ENCODE assay signal across 3 cellular contexts in the genomic region with DNA sequence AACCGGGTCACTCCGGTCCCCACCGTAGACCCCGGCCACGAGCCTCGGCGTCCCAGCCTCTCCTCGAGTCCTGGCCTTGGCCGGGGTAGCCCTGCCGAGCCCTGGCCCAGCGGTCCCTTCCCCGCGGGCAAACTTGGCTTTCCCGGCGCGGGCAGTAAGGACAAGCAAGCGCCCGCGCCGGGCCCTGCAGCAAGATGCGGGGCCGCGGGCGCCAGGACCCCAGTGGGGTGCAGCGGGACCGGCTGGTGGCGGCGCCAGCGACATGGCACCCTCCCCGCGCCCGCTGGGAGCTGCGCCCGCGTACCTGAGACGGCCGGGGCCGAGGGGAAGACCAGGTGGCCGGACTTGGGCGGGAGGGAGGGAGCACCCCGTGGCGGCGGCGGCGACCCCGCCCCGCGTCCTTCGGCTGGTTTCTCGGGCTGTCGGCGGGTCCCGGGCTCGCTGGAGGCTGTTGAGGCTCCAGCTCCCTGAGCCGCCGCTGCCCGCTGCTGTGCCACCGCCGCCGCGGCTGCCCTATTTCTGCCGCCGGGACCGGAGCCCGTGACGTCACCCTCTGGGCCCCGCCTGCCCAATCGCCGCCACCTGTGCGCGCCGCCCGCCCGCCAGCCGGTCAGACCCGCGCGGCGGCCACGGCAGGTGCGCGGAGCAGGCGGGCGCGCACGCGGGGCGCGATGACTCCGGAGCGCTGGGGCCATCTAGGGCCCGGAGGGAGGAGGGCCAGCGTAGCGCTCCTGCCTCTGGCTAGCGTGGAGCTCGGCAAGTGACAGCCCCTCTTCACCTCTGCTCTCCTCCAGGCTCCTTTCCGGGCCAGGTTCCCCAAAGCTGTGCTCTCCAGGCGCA.
TF ChIP-seq lines count a peak whose summit lies in the region.

TSS of gene FSTL4 (minus strand) at position 521 of the 840 bp plus-strand sequence.

TF ChIP-seq in SK-N-SH, 30 proteins besides CTCF, POLR2A, EP300 and RAD21:
- TF ChIP-seq FOXM1 (IDR thresholded peaks at IDR 0.05; ENCODE audit: low read depth) (no peak), RCOR1 (IDR thresholded peaks at IDR 0.05; ENCODE audit: low read length) (no peak), TEAD4 (IDR thresholded peaks at IDR 0.05; ENCODE audit: borderline replicate concordance, insufficient read depth) (no peak), TCF12 (IDR thresholded peaks at IDR 0.05) (no peak), MAX (IDR thresholded peaks at IDR 0.05; ENCODE audit: low read depth) (no peak), SIN3A (IDR thresholded peaks at IDR 0.05; ENCODE audit: borderline replicate concordance, low read depth, low read length) (no peak), IRF3 (IDR thresholded peaks at IDR 0.05; ENCODE audit: low read depth, low read length) (no peak)
- TF ChIP-seq, protein P1, sequence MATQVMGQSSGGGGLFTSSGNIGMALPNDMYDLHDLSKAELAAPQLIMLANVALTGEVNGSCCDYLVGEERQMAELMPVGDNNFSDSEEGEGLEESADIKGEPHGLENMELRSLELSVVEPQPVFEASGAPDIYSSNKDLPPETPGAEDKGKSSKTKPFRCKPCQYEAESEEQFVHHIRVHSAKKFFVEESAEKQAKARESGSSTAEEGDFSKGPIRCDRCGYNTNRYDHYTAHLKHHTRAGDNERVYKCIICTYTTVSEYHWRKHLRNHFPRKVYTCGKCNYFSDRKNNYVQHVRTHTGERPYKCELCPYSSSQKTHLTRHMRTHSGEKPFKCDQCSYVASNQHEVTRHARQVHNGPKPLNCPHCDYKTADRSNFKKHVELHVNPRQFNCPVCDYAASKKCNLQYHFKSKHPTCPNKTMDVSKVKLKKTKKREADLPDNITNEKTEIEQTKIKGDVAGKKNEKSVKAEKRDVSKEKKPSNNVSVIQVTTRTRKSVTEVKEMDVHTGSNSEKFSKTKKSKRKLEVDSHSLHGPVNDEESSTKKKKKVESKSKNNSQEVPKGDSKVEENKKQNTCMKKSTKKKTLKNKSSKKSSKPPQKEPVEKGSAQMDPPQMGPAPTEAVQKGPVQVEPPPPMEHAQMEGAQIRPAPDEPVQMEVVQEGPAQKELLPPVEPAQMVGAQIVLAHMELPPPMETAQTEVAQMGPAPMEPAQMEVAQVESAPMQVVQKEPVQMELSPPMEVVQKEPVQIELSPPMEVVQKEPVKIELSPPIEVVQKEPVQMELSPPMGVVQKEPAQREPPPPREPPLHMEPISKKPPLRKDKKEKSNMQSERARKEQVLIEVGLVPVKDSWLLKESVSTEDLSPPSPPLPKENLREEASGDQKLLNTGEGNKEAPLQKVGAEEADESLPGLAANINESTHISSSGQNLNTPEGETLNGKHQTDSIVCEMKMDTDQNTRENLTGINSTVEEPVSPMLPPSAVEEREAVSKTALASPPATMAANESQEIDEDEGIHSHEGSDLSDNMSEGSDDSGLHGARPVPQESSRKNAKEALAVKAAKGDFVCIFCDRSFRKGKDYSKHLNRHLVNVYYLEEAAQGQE (IDR thresholded peaks at IDR 0.05; ENCODE audit: low read depth, low read length), result no peak

TF ChIP-seq in SK-N-SH treated with all-trans-retinoic acid at 6 μM for 48 hours, 23 proteins besides CTCF, POLR2A, EP300 and RAD21:
- no peak for TF ChIP-seq CSRNP3 (CRISPR knock-in tag; IDR thresholded peaks at IDR 0.05)
- no peak for TF ChIP-seq TOX (CRISPR knock-in tag; IDR thresholded peaks at IDR 0.05; ENCODE audit: borderline replicate concordance)
- TF ChIP-seq ZNF70 (CRISPR knock-in tag; IDR thresholded peaks at IDR 0.05), result no peak
- no peak for TF ChIP-seq BACH2 (CRISPR knock-in tag; IDR thresholded peaks at IDR 0.05; ENCODE audit: borderline replicate concordance)
- TF ChIP-seq ZFP30 (CRISPR knock-in tag; IDR thresholded peaks at IDR 0.05), result no peak
- TF ChIP-seq OSR1 (CRISPR knock-in tag; IDR thresholded peaks at IDR 0.05), result no peak
- TF ChIP-seq ZNF565 (CRISPR knock-in tag; conservative IDR thresholded peaks at IDR 0.05; ENCODE audit: low read depth), result no peak
- no peak for TF ChIP-seq CREB5 (CRISPR knock-in tag; IDR thresholded peaks at IDR 0.05; ENCODE audit: low read depth)
- TF ChIP-seq SNAI2 (CRISPR knock-in tag; IDR thresholded peaks at IDR 0.05), result no peak
- TF ChIP-seq ZC3H10 (CRISPR knock-in tag; IDR thresholded peaks at IDR 0.05), result no peak
- no peak for TF ChIP-seq POU6F1 (CRISPR knock-in tag; IDR thresholded peaks at IDR 0.05; ENCODE audit: borderline replicate concordance, low read depth)
- no peak for TF ChIP-seq GLIS3 (CRISPR knock-in tag; IDR thresholded peaks at IDR 0.05)
- no peak for TF ChIP-seq ZNF8 (CRISPR knock-in tag; IDR thresholded peaks at IDR 0.05)

TF ChIP-seq in H1, 55 proteins besides CTCF, POLR2A, EP300 and RAD21:
- TF ChIP-seq BCL11A (IDR thresholded peaks at IDR 0.05; ENCODE audit: low read depth in 2 of 2, low read length in 2 of 2), result no peak
- TF ChIP-seq SIRT6 (IDR thresholded peaks at IDR 0.05; ENCODE audit: low read length), result no peak
- no peak for TF ChIP-seq TAF7 (optimal IDR thresholded peaks at IDR 0.05; ENCODE audit: borderline replicate concordance, low read depth, low read length)
- TF ChIP-seq FOSL1 (IDR thresholded peaks at IDR 0.05; ENCODE audit: insufficient read depth, low read depth, low read length), result no peak
- TF ChIP-seq MAX (IDR thresholded peaks at IDR 0.05), result peak; percentile 88
- TF ChIP-seq TAF1 (IDR thresholded peaks at IDR 0.05; ENCODE audit: low read depth, low read length), result no peak
- peak; percentile 11 for TF ChIP-seq EZH2 (IDR thresholded peaks at IDR 0.05; ENCODE audit: low read depth, low read length, severe bottlenecking)
- TF ChIP-seq CREB1 (IDR thresholded peaks at IDR 0.05), result peak; percentile 79
- TF ChIP-seq MAFK (IDR thresholded peaks at IDR 0.05; ENCODE audit: low read depth, low read length), result no peak
- no peak for TF ChIP-seq RXRA (IDR thresholded peaks at IDR 0.05; ENCODE audit: insufficient read depth, low read depth, low read length)
- TF ChIP-seq BRCA1 (IDR thresholded peaks at IDR 0.05; ENCODE audit: low read depth, low read length), result no peak
- TF ChIP-seq, protein P2, sequence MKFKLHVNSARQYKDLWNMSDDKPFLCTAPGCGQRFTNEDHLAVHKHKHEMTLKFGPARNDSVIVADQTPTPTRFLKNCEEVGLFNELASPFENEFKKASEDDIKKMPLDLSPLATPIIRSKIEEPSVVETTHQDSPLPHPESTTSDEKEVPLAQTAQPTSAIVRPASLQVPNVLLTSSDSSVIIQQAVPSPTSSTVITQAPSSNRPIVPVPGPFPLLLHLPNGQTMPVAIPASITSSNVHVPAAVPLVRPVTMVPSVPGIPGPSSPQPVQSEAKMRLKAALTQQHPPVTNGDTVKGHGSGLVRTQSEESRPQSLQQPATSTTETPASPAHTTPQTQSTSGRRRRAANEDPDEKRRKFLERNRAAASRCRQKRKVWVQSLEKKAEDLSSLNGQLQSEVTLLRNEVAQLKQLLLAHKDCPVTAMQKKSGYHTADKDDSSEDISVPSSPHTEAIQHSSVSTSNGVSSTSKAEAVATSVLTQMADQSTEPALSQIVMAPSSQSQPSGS (IDR thresholded peaks at IDR 0.05; ENCODE audit: low read length), result no peak
- TF ChIP-seq POLR2AphosphoS5 (IDR thresholded peaks at IDR 0.05; ENCODE audit: low read depth, low read length), result no peak
- no peak for TF ChIP-seq KDM1A (IDR thresholded peaks at IDR 0.05; ENCODE audit: borderline replicate concordance, low read length)
- no peak for TF ChIP-seq GTF2F1 (IDR thresholded peaks at IDR 0.05; ENCODE audit: borderline replicate concordance, low read depth, low read length)
- no peak; a peak in 1 of 4 replicates for TF ChIP-seq HDAC2 (IDR thresholded peaks at IDR 0.05; ENCODE audit: borderline replicate concordance in 1 of 2, low read depth in 2 of 2, low read length in 2 of 2)
- no peak for TF ChIP-seq TBP (IDR thresholded peaks at IDR 0.05; ENCODE audit: low read depth, low read length)
- no peak for TF ChIP-seq KDM4A (IDR thresholded peaks at IDR 0.05; ENCODE audit: low read depth, low read length, severe bottlenecking)
- no peak for TF ChIP-seq CBX8 (IDR thresholded peaks at IDR 0.05; ENCODE audit: borderline replicate concordance, low read depth, low read length)
- TF ChIP-seq JUND (IDR thresholded peaks at IDR 0.05; ENCODE audit: low read length), result no peak
- TF ChIP-seq ZNF274 (IDR thresholded peaks at IDR 0.05; ENCODE audit: borderline replicate concordance, extremely low read depth, low read length), result no peak
- no peak for TF ChIP-seq TEAD4 (IDR thresholded peaks at IDR 0.05; ENCODE audit: low read depth, low read length)
- no peak for TF ChIP-seq TCF12 (IDR thresholded peaks at IDR 0.05; ENCODE audit: low read depth, low read length)
- no peak for TF ChIP-seq SAP30 (IDR thresholded peaks at IDR 0.05; ENCODE audit: insufficient read depth, insufficient replicate concordance, low read length)
- no peak for TF ChIP-seq NRF1 (IDR thresholded peaks at IDR 0.05; ENCODE audit: low read depth, low read length)
- TF ChIP-seq CHD2 (IDR thresholded peaks at IDR 0.05; ENCODE audit: low read length), result no peak
- TF ChIP-seq SP1 (IDR thresholded peaks at IDR 0.05; ENCODE audit: low read depth, low read length), result no peak
- TF ChIP-seq RBBP5 (IDR thresholded peaks at IDR 0.05; ENCODE audit: borderline replicate concordance, low read depth, low read length), result peak; percentile 63; the same call in 1 of the 2 replicates
- TF ChIP-seq PHF8 (conservative IDR thresholded peaks at IDR 0.05; ENCODE audit: low read depth, low read length), result no peak
- TF ChIP-seq POU5F1 (IDR thresholded peaks at IDR 0.05; ENCODE audit: low read depth, low read length), result no peak
- TF ChIP-seq SIN3A (conservative IDR thresholded peaks at IDR 0.05 in 1 of 2, IDR thresholded peaks at IDR 0.05 in 1 of 2; ENCODE audit: low read depth in 1 of 2, low read length in 2 of 2), result no peak; a peak in 1 of 4 replicates
- TF ChIP-seq E2F6 (IDR thresholded peaks at IDR 0.05), result peak; percentile 92
- no peak for TF ChIP-seq CTBP2 (IDR thresholded peaks at IDR 0.05; ENCODE audit: borderline replicate concordance, insufficient read depth, insufficient read length, low read length)
- TF ChIP-seq HDAC6 (IDR thresholded peaks at IDR 0.05; ENCODE audit: low read depth, low read length), result no peak
- no peak for TF ChIP-seq SP4 (IDR thresholded peaks at IDR 0.05; ENCODE audit: low read length)
- no peak for TF ChIP-seq KDM5A (IDR thresholded peaks at IDR 0.05; ENCODE audit: low read length)
- TF ChIP-seq SUZ12 (IDR thresholded peaks at IDR 0.05; ENCODE audit: low read length), result no peak
- no peak for TF ChIP-seq RFX5 (IDR thresholded peaks at IDR 0.05; ENCODE audit: borderline replicate concordance, low read depth, low read length)
TF ChIP-seq in H1: peak in this region for 5.
